Comparison of ENCODE assay signal across 23 cellular contexts in genomic region chr11:24704716-24705115, GRCh38.
"Had no signal": no experiment of that assay in that cellular context is flagged by ENCODE, and none has a peak within 500 bp of the region (broad histone marks: within the 10 kb centered on the region; RNA-seq: fewer than 3 reads in every experiment).

No MANE protein-coding gene starts in this region.

- H3K27ac Mint-ChIP-seq: immature natural killer cell; mesothelial cell of epicardium; naive B cell; naive thymus-derived CD8-positive, alpha-beta T cell had no signal

- H3K27me3 Mint-ChIP-seq: naive thymus-derived CD8-positive, alpha-beta T cell had no signal

- H3K36me3 ChIP-seq: esophagus muscularis mucosa, gastroesophageal sphincter, heart left ventricle, lower lobe of right lung had no signal

- H3K27ac ChIP-seq: coronary artery, dorsolateral prefrontal cortex, esophagus muscularis mucosa, foreskin keratinocyte, gastroesophageal sphincter, heart left ventricle, hepatocyte, lower lobe of right lung had no signal

- H3K4me3 ChIP-seq: coronary artery, dorsolateral prefrontal cortex, esophagus muscularis mucosa, gastroesophageal sphincter, heart left ventricle, hepatocyte, lower lobe of right lung, mucosa of descending colon had no signal

- H3K9me3 ChIP-seq: esophagus muscularis mucosa, gastroesophageal sphincter, heart left ventricle, lower lobe of right lung, mucosa of descending colon had no signal

- H3K36me3 Mint-ChIP-seq: immature natural killer cell, naive B cell had no signal

- DNase-seq: dermis blood vessel endothelial cell; dorsolateral prefrontal cortex; effector CD4-positive, alpha-beta T cell; effector memory CD4-positive, alpha-beta T cell; foreskin keratinocyte; heart left ventricle; hypothalamus; immature natural killer cell; islet precursor cell; kidney; kidney glomerular epithelial cell; left colon; left ventricle myocardium superior; lower lobe of right lung; mesenchymal stem cell; mucosa of descending colon; naive B cell; naive thymus-derived CD8-positive, alpha-beta T cell had no signal

- H3K27me3 ChIP-seq: esophagus muscularis mucosa, foreskin keratinocyte, gastroesophageal sphincter, heart left ventricle, hepatocyte had no signal

- H3K4me1 Mint-ChIP-seq: immature natural killer cell; naive B cell; naive thymus-derived CD8-positive, alpha-beta T cell had no signal

- H3K4me3 Mint-ChIP-seq: immature natural killer cell; mesothelial cell of epicardium; naive B cell; naive thymus-derived CD8-positive, alpha-beta T cell had no signal

- H3K4me1 ChIP-seq: esophagus muscularis mucosa, foreskin keratinocyte, gastroesophageal sphincter, heart left ventricle, lower lobe of right lung had no signal
